Comparison of ENCODE assay signal across 8 cellular contexts in the genomic region with DNA sequence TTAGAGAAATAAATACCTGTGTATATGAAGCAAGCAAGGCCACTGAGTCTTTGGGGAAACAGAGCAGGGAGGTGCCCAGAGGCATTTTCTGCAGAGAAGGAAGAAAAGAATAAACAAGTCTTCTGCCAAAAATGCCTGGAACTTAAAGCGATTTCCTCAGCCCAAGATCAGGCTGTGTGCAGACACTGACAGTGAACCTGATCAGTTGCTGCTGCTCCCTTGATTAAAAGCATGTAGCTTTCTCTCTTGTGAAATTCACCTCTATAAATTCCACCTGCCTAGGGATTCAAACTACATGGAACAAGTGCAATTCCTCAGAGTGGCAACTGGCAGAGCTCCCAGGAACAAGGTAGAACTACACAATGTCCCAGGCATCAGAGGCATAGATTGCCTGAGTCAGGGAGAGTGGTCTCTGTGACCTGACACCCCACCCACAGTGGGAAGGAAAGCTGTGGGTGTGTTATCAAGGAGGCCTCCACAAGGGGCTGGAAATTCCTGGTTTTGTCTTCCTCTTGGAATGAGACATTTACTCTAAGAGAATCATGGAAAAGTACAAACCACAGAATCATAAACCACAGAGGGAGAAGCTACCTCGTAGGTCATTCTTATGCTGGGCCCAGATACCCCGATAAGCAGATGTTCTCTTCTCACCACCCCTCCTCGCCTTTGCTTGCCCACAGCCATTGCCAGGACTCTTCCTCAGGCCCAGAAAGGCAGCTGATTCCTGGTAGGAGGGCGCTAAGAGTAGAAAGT. TPM values are rescaled to one million over a fixed set of nuclear protein-coding genes. Genes with fewer than 3 reads are reported as not detected.
DNase-seq lines count a peak whose midpoint lies in the region; ATAC-seq and TF ChIP-seq lines count a peak whose summit lies in the region.

No MANE protein-coding gene starts in this region.

- H3K27me3 Mint-ChIP-seq in natural killer cell (ENCODE audit: low read depth in 2 of 2), result peaks cover 2 to 12% of the 10 kb centered on the region in 2 donors

- TF ChIP-seq CTCF in colonic mucosa (IDR thresholded peaks at IDR 0.05) (no peak), natural killer cell (IDR thresholded peaks at IDR 0.05) (no peak)

- no peaks in the 10 kb centered on the region for H3K36me3 ChIP-seq in colonic mucosa
- H3K36me3 ChIP-seq in mucosa of rectum (ENCODE audit: control insufficient read depth in 2 of 2, insufficient read depth in 2 of 2, low read length in 2 of 2), result no peaks in the 10 kb centered on the region

- no peak overlapping the region for H3K4me3 Mint-ChIP-seq in natural killer cell

- H3K27ac Mint-ChIP-seq in natural killer cell, result no peak overlapping the region

- ATAC-seq in natural killer cell, result no peak
- ATAC-seq in GM19351 (IDR thresholded peaks at IDR 0.05; ENCODE audit: unreplicated experiment), result no peak
- ATAC-seq in GM21390 (IDR thresholded peaks at IDR 0.05; ENCODE audit: unreplicated experiment), result no peak

- H3K9ac ChIP-seq in colonic mucosa (ENCODE audit: low read depth in 2 of 2, low read length in 2 of 2), result peak overlapping the region in 1 of 2 donors; percentile 82
- peak overlapping the region in 1 of 2 donors; percentile 69 for H3K9ac ChIP-seq in mucosa of rectum (ENCODE audit: low read depth in 1 of 2, low read length in 2 of 2)

- no peaks in the 10 kb centered on the region for H3K9me3 Mint-ChIP-seq in natural killer cell

- H3K27me3 ChIP-seq in colonic mucosa (no peaks in the 10 kb centered on the region), mucosa of rectum (ENCODE audit: control insufficient read depth in 2 of 2, insufficient read depth in 2 of 2, low read length in 2 of 2) (no peaks in the 10 kb centered on the region)

- H3K9me3 ChIP-seq in colonic mucosa (no peaks in the 10 kb centered on the region), mucosa of rectum (ENCODE audit: control insufficient read depth in 2 of 2, low read length in 2 of 2) (no peaks in the 10 kb centered on the region)

- peaks cover 10 to 25% of the 10 kb centered on the region in 2 donors for H3K4me1 Mint-ChIP-seq in natural killer cell

- H3K27ac ChIP-seq in colonic mucosa (peak overlapping the region; percentile 83), mucosa of rectum (ENCODE audit: low read depth in 2 of 2, low read length in 2 of 2) (peak overlapping the region; percentile 90 to 94)

- intact Hi-C loops in colonic mucosa (cut with DNase I), result no loop called here
- intact Hi-C loops in natural killer cell (cut with micrococcal nuclease), result no loop called here

- H3K4me3 ChIP-seq in colonic mucosa (no peak overlapping the region), mucosa of rectum (ENCODE audit: low read length in 2 of 2) (no peak overlapping the region)

- DNase-seq in A172 (ENCODE audit: low spot score), result peak; percentile 95
- peak; percentile 98 for DNase-seq in M059J (ENCODE audit: low read depth)
- DNase-seq in colonic mucosa, result peak; percentile 60
- DNase-seq in natural killer cell, result no peak
- DNase-seq in T-helper 2 cell, result no peak

- peaks cover 6% of the 10 kb centered on the region for H3K36me3 Mint-ChIP-seq in natural killer cell

- H3K4me1 ChIP-seq in colonic mucosa (peaks cover 21% of the 10 kb centered on the region), mucosa of rectum (ENCODE audit: control insufficient read depth in 2 of 2, insufficient read depth in 2 of 2, low read length in 2 of 2) (peaks cover 16 to 38% of the 10 kb centered on the region in 2 donors)

RNA-seq across cellular contexts. Expression of a gene that starts 1.8 kb away (rescaled TPM):
- 81.2 and 94.1 TPM in 2 replicates for total RNA-seq in A172 (2014; rRNA removed; shearing (Covaris generic))
- 92.8 and 96.4 TPM in 2 replicates for total RNA-seq in M059J (2014; rRNA removed; shearing (Covaris generic))
- total RNA-seq in colonic mucosa, result 100 to 1,000 TPM in 1 of 2 donors, 10 to 100 TPM in 1; 95.5 to 112 TPM
- 10 to 100 TPM; 40.3 to 68.3 (median 56.7) TPM for total RNA-seq in natural killer cell

Comparison
In these comparisons a context has a peak if more than half of its experiments do, and no peak if none do; other contexts are left out.
1. DNase-seq: peak in A172 (single experiment), M059J (single experiment) and colonic mucosa (single experiment); none in natural killer cell (single experiment) and T-helper 2 cell (0 of 5).